ENCODE assay signal across 8 cellular contexts in genomic region chr4:140757220-140757607, GRCh38. TPM values are rescaled to one million over a fixed set of nuclear protein-coding genes. Genes with fewer than 3 reads are reported as not detected.
DNase-seq lines count a peak whose midpoint lies in the region; TF ChIP-seq lines count a peak whose summit lies in the region.

No MANE protein-coding gene starts in this region.

- no peak overlapping the region for H2BK5ac ChIP-seq in mesendoderm (ENCODE audit: low read length)

- no peak overlapping the region for H4K8ac ChIP-seq in mesendoderm (ENCODE audit: low read depth, low read length)

- H3K36me3 Mint-ChIP-seq in activated naive CD4-positive, alpha-beta T cell treated with anti-CD3 and anti-CD28 coated beads, Interleukin-2, amount 50 U/mL, for 24 hours: no peaks in the 10 kb centered on the region

- H3K18ac ChIP-seq in mesendoderm (ENCODE audit: low read length): no peak overlapping the region

- H4K5ac ChIP-seq in mesendoderm (ENCODE audit: low read length): no peak overlapping the region

- H3K27me3 Mint-ChIP-seq in activated naive CD4-positive, alpha-beta T cell treated with anti-CD3 and anti-CD28 coated beads, Interleukin-2, amount 50 U/mL, for 24 hours: peaks cover 31% of the 10 kb centered on the region

- no peak overlapping the region for H3K56ac ChIP-seq in mesendoderm (ENCODE audit: low read length)

- peaks cover 6% of the 10 kb centered on the region for H3K79me2 ChIP-seq in mesendoderm (ENCODE audit: control insufficient read depth, insufficient read depth, low read length)

- H2BK120ac ChIP-seq in mesendoderm (ENCODE audit: low read depth, low read length): no peak overlapping the region

- H3K36me3 ChIP-seq in mesendoderm (ENCODE audit: control insufficient read depth, insufficient read depth, low read length): no peaks in the 10 kb centered on the region
- H3K36me3 ChIP-seq in vagina: no peaks in the 10 kb centered on the region

- no peaks in the 10 kb centered on the region for H3K9me3 ChIP-seq in vagina

- no peaks in the 10 kb centered on the region for H3K9me3 Mint-ChIP-seq in activated naive CD4-positive, alpha-beta T cell treated with anti-CD3 and anti-CD28 coated beads, Interleukin-2, amount 50 U/mL, for 24 hours

- no peak overlapping the region for H2BK15ac ChIP-seq in mesendoderm (replicated peaks; ENCODE audit: low read depth)

- H3K27me3 ChIP-seq in mesendoderm (ENCODE audit: insufficient read depth, low read length, poor library complexity): no peaks in the 10 kb centered on the region
- no peaks in the 10 kb centered on the region for H3K27me3 ChIP-seq in vagina

- intact Hi-C loops in vagina (cut with DNase I): no loop called here

- no peak overlapping the region for H3K27ac Mint-ChIP-seq in activated naive CD4-positive, alpha-beta T cell treated with anti-CD3 and anti-CD28 coated beads, Interleukin-2, amount 50 U/mL, for 24 hours

- H3K4me1 ChIP-seq in mesendoderm (ENCODE audit: control insufficient read depth, low read depth, low read length): peaks cover 3% of the 10 kb centered on the region
- H3K4me1 ChIP-seq in vagina: peaks cover 19% of the 10 kb centered on the region

- H3K4me2 ChIP-seq in mesendoderm (ENCODE audit: low read length): peak overlapping the region; percentile 11

- peak overlapping the region; percentile 25 for H3K9ac ChIP-seq in mesendoderm (ENCODE audit: low read length)

- H3K79me1 ChIP-seq in mesendoderm (ENCODE audit: low read length): peaks cover 5% of the 10 kb centered on the region

- H2AK5ac ChIP-seq in mesendoderm (ENCODE audit: low read length): no peak overlapping the region

- DNase-seq in activated naive CD4-positive, alpha-beta T cell treated with anti-CD3 and anti-CD28 coated beads, Interleukin-2, amount 50 U/mL, for 16 hours: no peak
- DNase-seq in choroid plexus epithelial cell (ENCODE audit: low read depth): no peak
- DNase-seq in mesendoderm: no peak
- DNase-seq in vagina (ENCODE audit: extremely low spot score in 2 of 2): no peak
- DNase-seq in foreskin melanocyte: no peak
- no peak for DNase-seq in SW480 (ENCODE audit: low spot score)
- DNase-seq in NCI-H128 (lab: John Stamatoyannopoulos, UW; ENCODE audit: unreplicated experiment): no peak

- no peak overlapping the region for H3K4ac ChIP-seq in mesendoderm (ENCODE audit: low read depth, low read length)

- peak overlapping the region; percentile 68 for H3K4me3 ChIP-seq in choroid plexus epithelial cell (ENCODE audit: low read depth, low read length)
- H3K4me3 ChIP-seq in mesendoderm (ENCODE audit: low read length): no peak overlapping the region
- H3K4me3 ChIP-seq in vagina: peak overlapping the region; percentile 68 to 74

- H3K27ac ChIP-seq in mesendoderm (ENCODE audit: low read depth, low read length) (no peak overlapping the region), vagina (peak overlapping the region; percentile 93)

- TF ChIP-seq CTCF in choroid plexus epithelial cell (conservative IDR thresholded peaks at IDR 0.05; ENCODE audit: low read depth, low read length) (no peak), vagina (IDR thresholded peaks at IDR 0.05) (peak in 1 of 3 experiments; percentile 11)

- H3K4me1 Mint-ChIP-seq in activated naive CD4-positive, alpha-beta T cell treated with anti-CD3 and anti-CD28 coated beads, Interleukin-2, amount 50 U/mL, for 24 hours: peaks cover 7% of the 10 kb centered on the region

- no peak for TF ChIP-seq POLR2A in vagina (IDR thresholded peaks at IDR 0.05)

- H3K23ac ChIP-seq in mesendoderm (ENCODE audit: low read length): no peak overlapping the region

- WGBS in mesendoderm (ENCODE audit: extremely low coverage, insufficient coverage, low lambda C conversion rate): no CpG with 5 or more reads among the region's 4 CpGs

- peak overlapping the region; percentile 48 for H3K4me3 Mint-ChIP-seq in activated naive CD4-positive, alpha-beta T cell treated with anti-CD3 and anti-CD28 coated beads, Interleukin-2, amount 50 U/mL, for 24 hours

RNA-seq across cellular contexts. Expression of gene TBC1D9, which starts 1.0 kb away (rescaled TPM):
- polyA plus RNA-seq in mesendoderm (2013, experiment 1 of 2): 9.4 TPM
- 8.4 TPM for polyA plus RNA-seq in mesendoderm (2013, experiment 2 of 2)
- total RNA-seq in vagina: 22.1 TPM
